In the genomic region with DNA sequence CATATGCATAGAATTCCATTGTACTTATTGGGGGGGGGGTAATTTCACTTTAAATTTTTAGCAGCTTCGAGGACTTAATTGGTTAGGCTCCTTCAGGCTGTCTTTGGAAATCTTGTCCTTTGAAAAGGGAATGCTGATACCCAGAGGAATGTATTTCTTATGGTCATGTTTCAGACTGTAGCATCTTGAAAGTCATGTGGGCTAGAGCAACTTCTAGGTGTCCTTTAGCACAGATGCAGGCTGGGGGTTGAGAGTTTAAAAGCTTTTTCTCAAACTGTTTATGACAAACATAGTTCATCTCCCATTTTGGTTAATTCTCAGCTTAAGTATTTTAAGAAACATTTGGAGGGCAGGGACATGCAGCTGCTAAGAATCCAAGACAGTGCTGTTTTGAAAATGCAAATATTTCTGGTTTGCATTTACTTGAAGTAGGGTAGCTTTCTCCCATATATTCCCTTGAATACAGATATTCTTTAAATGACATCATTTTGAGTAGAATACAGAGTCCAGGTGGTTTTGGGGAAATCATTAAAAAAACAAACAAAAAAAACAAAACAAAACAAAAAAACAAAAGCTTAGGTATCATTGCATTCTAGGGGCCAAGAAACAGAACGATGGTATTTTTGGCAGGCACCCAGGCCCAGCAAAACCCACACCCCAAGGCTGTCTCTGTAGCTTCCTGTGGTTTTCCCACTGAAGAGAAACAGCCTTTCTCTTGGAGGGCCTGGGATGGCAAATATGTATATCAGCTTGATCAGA, we compare ENCODE assay signal across 14 cellular contexts.
DNase-seq lines count a peak whose midpoint lies in the region; TF ChIP-seq lines count a peak whose summit lies in the region.
"Had no signal": no experiment of that assay in that cellular context is flagged by ENCODE, and none has a peak within 500 bp of the region (broad histone marks: within the 10 kb centered on the region; RNA-seq: fewer than 3 reads in every experiment).

No MANE protein-coding gene starts in this region.

- no peaks in the 10 kb centered on the region for H3K9me3 ChIP-seq in CD4-positive, alpha-beta memory T cell (ENCODE audit: control insufficient read depth in 1 of 2, low read length in 2 of 2)
- no peaks in the 10 kb centered on the region for H3K9me3 ChIP-seq in Karpas-422 (ENCODE audit: low read length)
- H3K9me3 ChIP-seq in mammary epithelial cell (replicated peaks; ENCODE audit: insufficient read depth, low read length) = no peaks in the 10 kb centered on the region
- H3K9me3 ChIP-seq in muscle layer of colon (ENCODE audit: low read length) = no peaks in the 10 kb centered on the region

- TF ChIP-seq CTCF in mammary epithelial cell (conservative IDR thresholded peaks at IDR 0.05 in 1 of 2, IDR thresholded peaks at IDR 0.05 in 1 of 2; ENCODE audit: extremely low read depth in 1 of 2, insufficient read depth in 1 of 2, low read depth in 1 of 2, low read length in 2 of 2) (no peak), coronary artery (IDR thresholded peaks at IDR 0.05) (no peak)

- H3K27ac ChIP-seq in CD4-positive, alpha-beta memory T cell (ENCODE audit: low read depth, low read length) = no peak overlapping the region
- peak overlapping the region; percentile 25; the same call in 1 of the 2 replicates for H3K27ac ChIP-seq in Karpas-422 (ENCODE audit: low read length)
- peak overlapping the region; percentile 57 for H3K27ac ChIP-seq in mammary epithelial cell (ENCODE audit: insufficient read depth, low read depth, low read length)
- H3K27ac ChIP-seq in muscle layer of colon (ENCODE audit: low read depth, low read length) = peak overlapping the region; percentile 27
- no peak overlapping the region for H3K27ac ChIP-seq in coronary artery

- no peaks in the 10 kb centered on the region for H3K79me2 ChIP-seq in Karpas-422 (ENCODE audit: low read length)
- no peaks in the 10 kb centered on the region for H3K79me2 ChIP-seq in mammary epithelial cell (ENCODE audit: insufficient read depth, low read length)

- H3K4me2 ChIP-seq in Karpas-422 (ENCODE audit: low read depth, low read length, poor library complexity, severe bottlenecking) (peak overlapping the region; percentile 23), mammary epithelial cell (ENCODE audit: insufficient read depth, low read depth, low read length) (peak overlapping the region; percentile 75)

- dilution Hi-C loops in mammary epithelial cell (cut with HindIII; ENCODE audit: low sequenced_read_pairs) = loop anchor here (5.0 to 25.0 kb wide), 3 partner anchors 45 to 395 kb away; no protein-coding TSS in a partner anchor

- H3K9ac ChIP-seq in Karpas-422 (ENCODE audit: low read length) (no peak overlapping the region), mammary epithelial cell (ENCODE audit: insufficient read depth, low read length) (no peak overlapping the region), muscle layer of colon (ENCODE audit: low read length) (no peak overlapping the region)

- POLR2A ChIA-PET in CD4-positive, alpha-beta memory T cell (lab: Charles Lee; ENCODE audit: partially characterized antibody) = no interaction called here

- no peaks in the 10 kb centered on the region for H3K27me3 Mint-ChIP-seq in CD4-positive, alpha-beta memory T cell
- H3K27me3 Mint-ChIP-seq: activated CD4-positive, alpha-beta T cell treated with anti-CD3 and anti-CD28 coated beads, Interleukin-2, amount 10 ng/mL, durations not matched to agents 24 days and 14 days had no signal

- no peaks in the 10 kb centered on the region for H3K4me1 ChIP-seq in CD4-positive, alpha-beta memory T cell (ENCODE audit: insufficient read depth, low read length)
- H3K4me1 ChIP-seq in Karpas-422 (ENCODE audit: low read length) (peaks cover 25% of the 10 kb centered on the region), mammary epithelial cell (ENCODE audit: insufficient read depth, low read length) (peaks cover 24% of the 10 kb centered on the region), muscle layer of colon (ENCODE audit: insufficient read depth, low read length) (peaks cover 28% of the 10 kb centered on the region)

- BruUV-seq in mammary epithelial cell (replicated peaks; lab: Mats Ljungman, UMichigan) = no TSS peak

- H3K27me3 ChIP-seq in CD4-positive, alpha-beta memory T cell (ENCODE audit: insufficient read depth, low read length) = no peaks in the 10 kb centered on the region
- H3K27me3 ChIP-seq in Karpas-422 (ENCODE audit: low read length) (no peaks in the 10 kb centered on the region), mammary epithelial cell (ENCODE audit: insufficient read depth, low read length) (no peaks in the 10 kb centered on the region), muscle layer of colon (ENCODE audit: control insufficient read depth in 1 of 2, insufficient read depth in 2 of 2, low read length in 2 of 2) (no peaks in the 10 kb centered on the region)

- CTCF ChIA-PET in CD4-positive, alpha-beta memory T cell (lab: Charles Lee; ENCODE audit: partially characterized antibody) = interaction anchor here (1.0 to 2.3 kb wide), 2 partner anchors 11 to 13 kb away, joined by 3 to 7 read pairs; no protein-coding TSS in a partner anchor
- CTCF ChIA-PET in mammary epithelial cell (lab: Charles Lee; ENCODE audit: low non-redundant PET) = no interaction called here

- intact Hi-C loops in CD4-positive, alpha-beta memory T cell (cut with micrococcal nuclease) = no loop called here
- intact Hi-C loops in mammary epithelial cell (cut with micrococcal nuclease) = loop anchor here (2.0 kb wide), 1 partner anchor 139 kb away; no protein-coding TSS in a partner anchor

- peaks cover 8 to 23% of the 10 kb centered on the region in 2 donors for H3K36me3 Mint-ChIP-seq in CD4-positive, alpha-beta memory T cell

- H3K27ac Mint-ChIP-seq in CD4-positive, alpha-beta memory T cell = peak overlapping the region in 4 of 7 donors; percentile 14 to 29 (median 24)
- H3K27ac Mint-ChIP-seq: activated CD4-positive, alpha-beta T cell treated with anti-CD3 and anti-CD28 coated beads, Interleukin-2, amount 10 ng/mL, durations not matched to agents 24 days and 14 days; activated naive CD4-positive, alpha-beta T cell treated with anti-CD3 and anti-CD28 coated beads for 36 hours; endodermal cell had no signal

- H3K9me3 Mint-ChIP-seq in CD4-positive, alpha-beta memory T cell = peaks cover 0 to 2% (median 0%) of the 10 kb centered on the region in 8 donors
- H3K9me3 Mint-ChIP-seq: activated CD4-positive, alpha-beta T cell treated with anti-CD3 and anti-CD28 coated beads, Interleukin-2, amount 10 ng/mL, durations not matched to agents 24 days and 14 days; activated naive CD4-positive, alpha-beta T cell treated with anti-CD3 and anti-CD28 coated beads for 36 hours; endodermal cell had no signal

- no peaks in the 10 kb centered on the region for H3K36me3 ChIP-seq in CD4-positive, alpha-beta memory T cell (ENCODE audit: insufficient read depth, low read length)
- H3K36me3 ChIP-seq in Karpas-422 (ENCODE audit: insufficient read depth, low read length) (no peaks in the 10 kb centered on the region), mammary epithelial cell (ENCODE audit: insufficient read depth, low read length) (no peaks in the 10 kb centered on the region), muscle layer of colon (ENCODE audit: insufficient read depth, low read length) (no peaks in the 10 kb centered on the region)

- no peak overlapping the region for H3K4me3 Mint-ChIP-seq in CD4-positive, alpha-beta memory T cell
- H3K4me3 Mint-ChIP-seq: activated CD4-positive, alpha-beta T cell treated with anti-CD3 and anti-CD28 coated beads, Interleukin-2, amount 10 ng/mL, durations not matched to agents 24 days and 14 days; activated naive CD4-positive, alpha-beta T cell treated with anti-CD3 and anti-CD28 coated beads for 36 hours; endodermal cell had no signal

- in situ Hi-C loops in mammary epithelial cell (cut with MboI; ENCODE audit: low sequenced_read_pairs in 2 of 2) = no loop called here

- H2AFZ ChIP-seq in Karpas-422 (ENCODE audit: low read length) (no peak overlapping the region), mammary epithelial cell (ENCODE audit: low read depth, low read length) (peak overlapping the region; percentile 77)

- H3K4me3 ChIP-seq in CD4-positive, alpha-beta memory T cell (ENCODE audit: low read length in 2 of 2) = no peak overlapping the region
- H3K4me3 ChIP-seq in Karpas-422 (ENCODE audit: low read length) (no peak overlapping the region), mammary epithelial cell (replicated peaks in 1 of 3; ENCODE audit: insufficient read depth in 1 of 3, low read depth in 2 of 3, low read length in 3 of 3) (peak overlapping the region in 1 of 3 experiments; percentile 1), muscle layer of colon (ENCODE audit: low read depth in 1 of 2, low read length in 2 of 2) (no peak overlapping the region), coronary artery (no peak overlapping the region)

- H4K20me1 ChIP-seq in Karpas-422 (ENCODE audit: insufficient read depth, low read depth, low read length) (no peaks in the 10 kb centered on the region), mammary epithelial cell (ENCODE audit: insufficient read depth, low read length) (no peaks in the 10 kb centered on the region)

- H3K9me2 ChIP-seq in Karpas-422 (replicated peaks; ENCODE audit: insufficient read depth, low read length) = no peaks in the 10 kb centered on the region

- DNase-seq in CD4-positive, alpha-beta memory T cell = no peak
- DNase-seq in Karpas-422 = no peak
- no peak for DNase-seq in mammary epithelial cell
- no peak for DNase-seq in activated T-cell treated with anti-CD3 and anti-CD28 coated beads for 4 hours
- no peak for DNase-seq in coronary artery (ENCODE audit: low spot score)
- DNase-seq in NCI-H1092 (lab: John Stamatoyannopoulos, UW) = no peak
- no peak for DNase-seq in HuH-7.5 (ENCODE audit: low spot score)
- DNase-seq: activated CD4-positive, alpha-beta T cell treated with anti-CD3 and anti-CD28 coated beads, Interleukin-2, amount 10 ng/mL, durations not matched to agents 24 days and 14 days; activated naive CD4-positive, alpha-beta T cell treated with anti-CD3 and anti-CD28 coated beads for 36 hours; COR-L47; endodermal cell; NCI-H510A treated with DMSO at 0.1 percent for 48 hours; stimulated activated naive CD4-positive, alpha-beta T cell treated with Interleukin-2 at 50 U/mL for 16 hours had no signal

- H3K4me1 Mint-ChIP-seq in CD4-positive, alpha-beta memory T cell = peaks cover 12 to 36% (median 24%) of the 10 kb centered on the region in 4 donors

- WGBS in mammary epithelial cell (ENCODE audit: low coverage, missing lambda C conversion rate) = 11% methylated on average over 2 of the region's 2 CpGs

Comparison
In these comparisons a context has a peak if more than half of its experiments do, and no peak if none do; other contexts are left out.
1. H3K27ac ChIP-seq: peak in Karpas-422 (single experiment), mammary epithelial cell (single experiment) and muscle layer of colon (single experiment); none in CD4-positive, alpha-beta memory T cell (single experiment) and coronary artery (0 of 2).